In genomic region chr14:33527023-33527634, GRCh38 we compare ENCODE assay signal across 8 cellular contexts.
"Had no signal": no experiment of that assay in that cellular context is flagged by ENCODE, and none has a peak within 500 bp of the region (broad histone marks: within the 10 kb centered on the region; RNA-seq: fewer than 3 reads in every experiment).

No MANE protein-coding gene starts in this region.

- FAIRE-seq: H1, H54, HepG2 had no signal

- ATAC-seq: GM23338, HepG2 had no signal

- H3K4me3 ChIP-seq: GM23338 had no signal

- DNase-seq: H9, HCEC 1CT, KBM-7 had no signal

- H3K27ac ChIP-seq: HL-60 had no signal

- H3K4me2 ChIP-seq: GM23338 had no signal

- H2AFZ ChIP-seq: GM23338 had no signal
